20 cellular contexts compared by ENCODE assay signal in genomic region chr2:158715352-158715751, GRCh38.
A peak's percentile ranks its signal among the peaks of the same experiment; 100 is the strongest.
DNase-seq lines count a peak whose midpoint lies in the region; ATAC-seq, FAIRE-seq and TF ChIP-seq lines count a peak whose summit lies in the region.
"Had no signal": no experiment of that assay in that cellular context is flagged by ENCODE, and none has a peak within 500 bp of the region (broad histone marks: within the 10 kb centered on the region; RNA-seq: fewer than 3 reads in every experiment).

No MANE protein-coding gene starts in this region.

- intact Hi-C loops in endothelial cell of umbilical vein (cut with micrococcal nuclease), result loop anchor here (5.0 kb wide), 1 partner anchor 168 kb away; no protein-coding TSS in a partner anchor
- intact Hi-C loops in aorta (cut with DNase I), result no loop called here

- WGBS in aorta, 2 donors, result 96 to 99% methylated on average over 1 of the region's 1 CpG

- H3K9ac ChIP-seq in endothelial cell of umbilical vein (replicated peaks; ENCODE audit: extremely low read depth, insufficient read depth, low read length) (peak overlapping the region; percentile 37), subcutaneous abdominal adipose tissue (ENCODE audit: low read length in 5 of 5) (peak overlapping the region in 2 of 5 donors; percentile 4 to 64)

- DNase-seq in endothelial cell of umbilical vein (ENCODE audit: low read depth, low spot score), result no peak
- DNase-seq in right atrium auricular region (ENCODE audit: low spot score), result peak; percentile 5
- no peak for DNase-seq in aorta
- DNase-seq: Caco-2; CD4-positive, CD25-positive, alpha-beta regulatory T cell; IMR-90; Karpas-422; MM.1S; NCI-H1092 treated with DMSO at 0.1 percent for 48 hours; NCI-H1694; NCI-H2107; NCI-H226; NCI-H524 treated with DMSO at 0.1 percent for 48 hours had no signal

- H3K4me3 ChIP-seq in endothelial cell of umbilical vein (replicated peaks in 1 of 3; ENCODE audit: insufficient read depth in 1 of 3, low read depth in 1 of 3, low read length in 3 of 3) (no peak overlapping the region), right atrium auricular region (no peak overlapping the region), muscle layer of duodenum (ENCODE audit: low read depth in 1 of 2, low read length in 2 of 2) (no peak overlapping the region), subcutaneous abdominal adipose tissue (ENCODE audit: low read depth in 1 of 5, low read length in 5 of 5) (no peak overlapping the region), aorta (ENCODE audit: low read length in 2 of 2) (no peak overlapping the region)
- H3K4me3 ChIP-seq: HAP-1 had no signal

- TF ChIP-seq CTCF in endothelial cell of umbilical vein (IDR thresholded peaks at IDR 0.05; ENCODE audit: extremely low read depth in 1 of 2, insufficient read depth in 1 of 2, low read depth in 1 of 2, low read length in 2 of 2), result no peak
- no peak for TF ChIP-seq CTCF in right atrium auricular region (IDR thresholded peaks at IDR 0.05)

- no peaks in the 10 kb centered on the region for H3K27me3 ChIP-seq in endothelial cell of umbilical vein (ENCODE audit: control insufficient read depth in 2 of 2, insufficient read depth in 2 of 2, low read length in 2 of 2)
- H3K27me3 ChIP-seq in right atrium auricular region, result no peaks in the 10 kb centered on the region
- H3K27me3 ChIP-seq in muscle layer of duodenum (ENCODE audit: low read depth, low read length), result no peaks in the 10 kb centered on the region
- no peaks in the 10 kb centered on the region for H3K27me3 ChIP-seq in subcutaneous abdominal adipose tissue (ENCODE audit: control insufficient read depth in 5 of 5, insufficient read depth in 4 of 5, low read length in 5 of 5)
- no peaks in the 10 kb centered on the region for H3K27me3 ChIP-seq in aorta (ENCODE audit: control insufficient read depth in 1 of 2, insufficient read depth in 2 of 2, low read length in 1 of 2)

- H3K4me1 ChIP-seq in endothelial cell of umbilical vein (ENCODE audit: control insufficient read depth, extremely low read depth, insufficient read depth, low read length) (peaks cover 38% of the 10 kb centered on the region), right atrium auricular region (peaks cover 0 to 32% of the 10 kb centered on the region in 2 donors), muscle layer of duodenum (ENCODE audit: control insufficient read depth in 1 of 2, insufficient read depth in 2 of 2, low read length in 2 of 2) (no peaks in the 10 kb centered on the region), subcutaneous abdominal adipose tissue (ENCODE audit: control insufficient read depth in 5 of 5, insufficient read depth in 5 of 5, low read length in 5 of 5) (peaks cover 0 to 49% (median 5%) of the 10 kb centered on the region in 5 donors), aorta (ENCODE audit: control insufficient read depth in 1 of 2, insufficient read depth in 2 of 2, low read length in 2 of 2) (peaks cover 0 to 3% of the 10 kb centered on the region in 2 donors)
- H3K4me1 ChIP-seq: Caco-2, HAP-1 had no signal

- peak overlapping the region; percentile 76 for H3K27ac ChIP-seq in endothelial cell of umbilical vein (ENCODE audit: insufficient read depth, low read depth, low read length)
- peak overlapping the region in 1 of 2 donors; percentile 50 for H3K27ac ChIP-seq in right atrium auricular region
- peak overlapping the region; percentile 43 for H3K27ac ChIP-seq in muscle layer of duodenum (ENCODE audit: low read length)
- peak overlapping the region; percentile 83 for H3K27ac ChIP-seq in subcutaneous abdominal adipose tissue (ENCODE audit: low read depth, low read length)
- H3K27ac ChIP-seq in aorta (ENCODE audit: low read depth in 1 of 2, low read length in 2 of 2), result no peak overlapping the region

- no peak for TF ChIP-seq POLR2A in endothelial cell of umbilical vein (IDR thresholded peaks at IDR 0.05; ENCODE audit: low read depth, low read length)

- FAIRE-seq in endothelial cell of umbilical vein (lab: Jason Lieb, UNC), result no peak
- FAIRE-seq: GM19239 had no signal

- no peak overlapping the region for H3K4me2 ChIP-seq in endothelial cell of umbilical vein (ENCODE audit: insufficient read depth, low read length)

- no peaks in the 10 kb centered on the region for H3K79me2 ChIP-seq in endothelial cell of umbilical vein (ENCODE audit: control insufficient read depth, insufficient read depth, low read length)

- H3K9me3 ChIP-seq in endothelial cell of umbilical vein (replicated peaks; ENCODE audit: control insufficient read depth, insufficient read depth, low read length) (no peaks in the 10 kb centered on the region), right atrium auricular region (peaks cover 5 to 12% of the 10 kb centered on the region in 2 donors), muscle layer of duodenum (ENCODE audit: control insufficient read depth in 1 of 2, low read length in 2 of 2) (peaks cover 0 to 3% of the 10 kb centered on the region in 2 donors), subcutaneous abdominal adipose tissue (ENCODE audit: control insufficient read depth in 5 of 5, low read length in 5 of 5) (peaks cover 0 to 5% (median 0%) of the 10 kb centered on the region in 5 donors), aorta (ENCODE audit: control insufficient read depth, low read length) (no peaks in the 10 kb centered on the region)

- CTCF ChIA-PET in endothelial cell of umbilical vein (lab: Charles Lee), result interaction anchor here (1.3 to 2.1 kb wide), 2 partner anchors 14 to 39 kb away, joined by 4 to 9 read pairs; no protein-coding TSS in a partner anchor

- ATAC-seq in HG03108 (IDR thresholded peaks at IDR 0.05; ENCODE audit: unreplicated experiment) (no peak), aorta (ENCODE audit: low FRiP score) (no peak), esophagus mucosa (no peak)
- ATAC-seq: Panc1 had no signal

- dilution Hi-C loops in endothelial cell of umbilical vein (cut with MboI; ENCODE audit: extremely low pct_ligation_motif_present, low sequenced_read_pairs), result no loop called here

- no peak overlapping the region for H2AFZ ChIP-seq in endothelial cell of umbilical vein (ENCODE audit: low read depth, low read length)

- H4K20me1 ChIP-seq in endothelial cell of umbilical vein (replicated peaks; ENCODE audit: control insufficient read depth, extremely low read depth, insufficient read depth, low read length), result no peaks in the 10 kb centered on the region

- BruUV-seq in endothelial cell of umbilical vein (replicated peaks; lab: Mats Ljungman, UMichigan), result TSS peak; percentile 57

- H3K9me1 ChIP-seq in endothelial cell of umbilical vein (replicated peaks; ENCODE audit: control insufficient read depth, extremely low read depth, insufficient read depth, low read length), result no peaks in the 10 kb centered on the region

- H3K36me3 ChIP-seq in endothelial cell of umbilical vein (ENCODE audit: control insufficient read depth in 2 of 2, extremely low read depth in 1 of 2, insufficient read depth in 2 of 2, low read length in 2 of 2) (no peaks in the 10 kb centered on the region), right atrium auricular region (no peaks in the 10 kb centered on the region), muscle layer of duodenum (ENCODE audit: control insufficient read depth in 1 of 2, insufficient read depth in 2 of 2, low read length in 2 of 2) (no peaks in the 10 kb centered on the region), subcutaneous abdominal adipose tissue (ENCODE audit: control insufficient read depth in 5 of 5, insufficient read depth in 5 of 5, low read length in 5 of 5) (no peaks in the 10 kb centered on the region), aorta (ENCODE audit: control insufficient read depth in 1 of 2, insufficient read depth in 2 of 2, low read length in 1 of 2) (no peaks in the 10 kb centered on the region)
- H3K36me3 ChIP-seq: HAP-1 had no signal

- POLR2A ChIA-PET in endothelial cell of umbilical vein (lab: Charles Lee), result no interaction called here

TF ChIP-seq in endothelial cell of umbilical vein, 7 proteins besides CTCF, POLR2A, EP300 and RAD21:
- TF ChIP-seq MYC (IDR thresholded peaks at IDR 0.05; ENCODE audit: low read depth, low read length), result no peak
- no peak for TF ChIP-seq EZH2 (IDR thresholded peaks at IDR 0.05; ENCODE audit: borderline replicate concordance, low read depth, low read length, severe bottlenecking)
- TF ChIP-seq JUN (IDR thresholded peaks at IDR 0.05; ENCODE audit: borderline replicate concordance, insufficient read depth, insufficient read length, low read depth), result no peak
- no peak for TF ChIP-seq POLR2AphosphoS5 (IDR thresholded peaks at IDR 0.05; ENCODE audit: insufficient read depth, low read depth, low read length)
- no peak for TF ChIP-seq GATA2 (IDR thresholded peaks at IDR 0.05; ENCODE audit: insufficient read depth, insufficient read length, low read depth, low read length)
- TF ChIP-seq MAX (IDR thresholded peaks at IDR 0.05; ENCODE audit: insufficient read depth, insufficient read length), result no peak
- no peak for TF ChIP-seq FOS (IDR thresholded peaks at IDR 0.05; ENCODE audit: borderline replicate concordance, insufficient read depth, low read length)

Comparison
In these comparisons a context has a peak if more than half of its experiments do, and no peak if none do; other contexts are left out.
1. H3K27ac ChIP-seq: peak in endothelial cell of umbilical vein (single experiment), muscle layer of duodenum (single experiment) and subcutaneous abdominal adipose tissue (single experiment); none in aorta (0 of 2).